In the genomic region with DNA sequence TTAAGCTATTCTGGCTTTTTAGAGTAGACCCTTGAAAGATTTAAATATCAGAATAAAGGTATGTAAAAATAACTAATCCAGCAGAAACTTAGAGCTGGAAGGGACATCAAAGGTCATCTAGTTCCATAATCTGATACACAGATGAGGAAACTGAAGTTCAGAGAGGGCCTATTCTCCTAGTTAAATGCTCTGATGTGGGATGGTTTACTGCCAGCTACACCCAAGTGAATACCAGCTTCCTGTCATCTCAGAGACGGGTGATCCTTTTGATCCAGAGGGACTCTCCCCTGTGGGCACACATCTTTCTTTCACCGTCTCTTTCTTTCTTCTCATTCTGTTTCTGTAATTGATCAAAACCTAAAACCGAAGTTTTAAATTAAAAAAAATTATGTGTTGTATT, we compare ENCODE assay signal across 1 cellular context.
TF ChIP-seq lines count a peak whose summit lies in the region.

No MANE protein-coding gene starts in this region.

TF ChIP-seq in HCT116, 20 proteins besides CTCF, POLR2A, EP300 and RAD21 (continued from another document):
- TF ChIP-seq CBX3 (IDR thresholded peaks at IDR 0.05; ENCODE audit: low read depth) (peak; percentile 53; the same call in 1 of the 2 replicates), SIN3A (IDR thresholded peaks at IDR 0.05; ENCODE audit: low read depth) (no peak), FOSL1 (IDR thresholded peaks at IDR 0.05; ENCODE audit: low read depth) (peak; percentile 38; the same call in 1 of the 2 replicates), SP1 (IDR thresholded peaks at IDR 0.05; ENCODE audit: low read depth) (peak; percentile 74), EZH2 (IDR thresholded peaks at IDR 0.05) (no peak), EGR1 (IDR thresholded peaks at IDR 0.05; ENCODE audit: low read depth) (no peak), CEBPB (IDR thresholded peaks at IDR 0.05; ENCODE audit: low read depth) (peak; percentile 75), ELF1 (IDR thresholded peaks at IDR 0.05; ENCODE audit: borderline replicate concordance, low read depth) (no peak)
- TF ChIP-seq, protein P1, sequence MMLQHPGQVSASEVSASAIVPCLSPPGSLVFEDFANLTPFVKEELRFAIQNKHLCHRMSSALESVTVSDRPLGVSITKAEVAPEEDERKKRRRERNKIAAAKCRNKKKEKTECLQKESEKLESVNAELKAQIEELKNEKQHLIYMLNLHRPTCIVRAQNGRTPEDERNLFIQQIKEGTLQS (IDR thresholded peaks at IDR 0.05): no peak
